ENCODE assay signal across 23 cellular contexts in the genomic region with DNA sequence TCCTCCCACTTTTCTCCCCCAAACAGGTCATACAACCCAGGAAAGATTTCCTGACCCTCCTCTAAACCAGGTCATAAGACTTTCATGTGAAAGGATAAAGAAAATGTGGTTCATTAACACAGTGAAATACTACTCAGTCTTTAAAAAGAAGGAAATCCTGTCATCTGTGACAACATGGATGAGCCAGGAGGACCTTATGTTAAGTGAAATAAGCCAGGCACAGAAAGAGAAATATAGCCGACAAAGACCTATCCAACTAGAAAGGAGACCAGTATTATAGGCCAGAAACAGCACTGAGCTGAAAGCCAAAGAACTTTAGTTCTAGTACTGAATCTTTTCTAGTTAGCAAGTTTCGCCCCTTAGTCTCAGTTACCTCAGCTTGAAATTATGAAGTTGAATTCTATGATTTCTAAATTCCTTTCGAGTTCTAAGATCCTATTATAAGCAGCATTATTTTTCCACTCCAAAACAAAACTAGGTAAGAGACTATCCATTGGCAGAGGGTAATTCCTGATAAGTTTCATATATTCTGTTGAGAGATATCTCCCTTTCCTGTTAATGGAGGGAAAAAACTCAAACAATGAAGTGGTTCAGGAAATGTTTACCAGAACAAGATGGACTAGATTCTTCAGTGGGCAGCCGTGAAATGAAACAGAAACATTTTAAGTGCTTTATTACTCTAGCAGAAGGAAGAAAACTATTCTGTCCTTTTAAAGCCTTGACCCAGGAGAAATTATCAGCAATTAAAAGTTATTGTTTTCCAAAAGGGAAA. TPM values are rescaled to one million over a fixed set of nuclear protein-coding genes. Genes with fewer than 3 reads are reported as not detected.
A peak's percentile ranks its signal among the peaks of the same experiment; 100 is the strongest.
DNase-seq lines count a peak whose midpoint lies in the region; TF ChIP-seq lines count a peak whose summit lies in the region.
"Had no signal": no experiment of that assay in that cellular context is flagged by ENCODE, and none has a peak within 500 bp of the region (broad histone marks: within the 10 kb centered on the region; RNA-seq: fewer than 3 reads in every experiment).

No MANE protein-coding gene starts in this region.

- H3K4ac ChIP-seq in mesendoderm (ENCODE audit: low read depth, low read length) = no peak overlapping the region

- H2BK15ac ChIP-seq in mesendoderm (replicated peaks; ENCODE audit: low read depth) = peak overlapping the region; percentile 19

- POLR2A ChIA-PET in A673 (lab: Charles Lee; ENCODE audit: low non-redundant PET) = no interaction called here

- peaks cover 27% of the 10 kb centered on the region for H3K4me1 ChIP-seq in A673 (ENCODE audit: insufficient read depth, low read length, poor library complexity, severe bottlenecking)
- H3K4me1 ChIP-seq in mesendoderm (ENCODE audit: control insufficient read depth, low read depth, low read length) = peaks cover 13% of the 10 kb centered on the region
- no peaks in the 10 kb centered on the region for H3K4me1 ChIP-seq in skeletal muscle tissue (ENCODE audit: control insufficient read depth in 3 of 3, insufficient read depth in 3 of 3, low read length in 3 of 3)

- no peak overlapping the region for H3K23ac ChIP-seq in mesendoderm (ENCODE audit: low read length)

- no peak overlapping the region for H3K4me2 ChIP-seq in mesendoderm (ENCODE audit: low read length)

- H4K8ac ChIP-seq in mesendoderm (ENCODE audit: low read depth, low read length) = no peak overlapping the region

- no CpG with 5 or more reads among the region's 4 CpGs for WGBS in mesendoderm (ENCODE audit: extremely low coverage, insufficient coverage, low lambda C conversion rate)

- H3K27me3 Mint-ChIP-seq in endothelial cell (ENCODE audit: unreplicated experiment) = no peaks in the 10 kb centered on the region

- H4K5ac ChIP-seq in mesendoderm (ENCODE audit: low read length) = no peak overlapping the region

- H3K27ac ChIP-seq in A673 (ENCODE audit: low read depth, low read length, poor library complexity, severe bottlenecking) = peak overlapping the region; percentile 64
- H3K27ac ChIP-seq in mesendoderm (ENCODE audit: low read depth, low read length) = no peak overlapping the region
- peak overlapping the region; percentile 54 for H3K27ac ChIP-seq in skeletal muscle tissue (ENCODE audit: low read depth, low read length)
- H3K27ac ChIP-seq: C4-2B, cardiac muscle cell, SJCRH30 had no signal

- DNase-seq in A673 (ENCODE audit: low spot score) = no peak
- DNase-seq in endothelial cell (ENCODE audit: low spot score) = no peak
- DNase-seq in mesendoderm = no peak
- no peak for DNase-seq in NCI-H2081 treated with DMSO at 0.1 percent for 48 hours (lab: John Stamatoyannopoulos, UW)
- DNase-seq in KG1 (lab: John Stamatoyannopoulos, UW) = no peak
- DNase-seq in amygdala (lab: John Stamatoyannopoulos, UW) = no peak
- no peak for DNase-seq in DMS53 (lab: John Stamatoyannopoulos, UW)
- DNase-seq: activated CD4-positive, alpha-beta T cell treated with anti-CD3 and anti-CD28 coated beads, Interleukin-2, amount 50 U/mL, for 1 hour; activated CD8-positive, alpha-beta memory T cell treated with anti-CD3 and anti-CD28 coated beads, Interleukin-2, amount 50 U/mL, for 4 hours; GDM1; NCI-H1417; NCI-H2171; NCI-H82; PC-3; retina; SJCRH30; T-helper 17 cell had no signal

- H3K36me3 ChIP-seq in A673 (ENCODE audit: insufficient read depth, low read length, poor library complexity, severe bottlenecking) = no peaks in the 10 kb centered on the region
- no peaks in the 10 kb centered on the region for H3K36me3 ChIP-seq in mesendoderm (ENCODE audit: control insufficient read depth, insufficient read depth, low read length)
- no peaks in the 10 kb centered on the region for H3K36me3 ChIP-seq in skeletal muscle tissue (ENCODE audit: control insufficient read depth in 3 of 3, insufficient read depth in 3 of 3, low read length in 3 of 3)
- H3K36me3 ChIP-seq: cardiac muscle cell, SJCRH30 had no signal

- H3K79me2 ChIP-seq in mesendoderm (ENCODE audit: control insufficient read depth, insufficient read depth, low read length) = no peaks in the 10 kb centered on the region

- H3K4me1 Mint-ChIP-seq in endothelial cell (ENCODE audit: unreplicated experiment) = peaks cover 33% of the 10 kb centered on the region
- H3K4me1 Mint-ChIP-seq: memory B cell; stimulated activated memory B cell treated with anti-CD40 and anti-IgM and Interleukin-4, amounts not matched to agents 10 μg/mL and 1 μg/mL and 100 μg/mL, for 72 hours; T-helper 17 cell had no signal

- H3K9me3 ChIP-seq in A673 (ENCODE audit: low read depth, low read length, poor library complexity, severe bottlenecking) (no peaks in the 10 kb centered on the region), skeletal muscle tissue (ENCODE audit: control insufficient read depth in 3 of 3, low read length in 3 of 3) (no peaks in the 10 kb centered on the region)

- no peak overlapping the region for H3K4me3 ChIP-seq in A673 (ENCODE audit: low read depth, low read length, poor library complexity, severe bottlenecking)
- H3K4me3 ChIP-seq in mesendoderm (ENCODE audit: low read length) = no peak overlapping the region
- no peak overlapping the region for H3K4me3 ChIP-seq in skeletal muscle tissue (ENCODE audit: low read length in 3 of 3)
- H3K4me3 ChIP-seq: cardiac muscle cell, GM12878, SJCRH30 had no signal

- H2AK5ac ChIP-seq in mesendoderm (ENCODE audit: low read length) = no peak overlapping the region

- BruUV-seq in A673 (replicated peaks; lab: Mats Ljungman, UMichigan) = no TSS peak

- H3K27me3 ChIP-seq in A673 (replicated peaks; ENCODE audit: insufficient read depth, low read depth, low read length, poor library complexity) = no peaks in the 10 kb centered on the region
- no peaks in the 10 kb centered on the region for H3K27me3 ChIP-seq in mesendoderm (ENCODE audit: insufficient read depth, low read length, poor library complexity)
- H3K27me3 ChIP-seq in skeletal muscle tissue (ENCODE audit: control insufficient read depth in 3 of 3, insufficient read depth in 3 of 3, low read length in 3 of 3) = no peaks in the 10 kb centered on the region
- H3K27me3 ChIP-seq: cardiac muscle cell, SJCRH30 had no signal

- TF ChIP-seq CTCF in A673 (conservative IDR thresholded peaks at IDR 0.05; ENCODE audit: low read depth, low read length) (no peak), endothelial cell (IDR thresholded peaks at IDR 0.05; ENCODE audit: unreplicated experiment) (no peak)

- intact Hi-C loops in A673 (cut with micrococcal nuclease; ENCODE audit: unreplicated experiment) = no loop called here

- no peaks in the 10 kb centered on the region for H3K79me1 ChIP-seq in mesendoderm (ENCODE audit: low read length)

- no peaks in the 10 kb centered on the region for H3K9me3 Mint-ChIP-seq in endothelial cell (ENCODE audit: unreplicated experiment)

- H3K27ac Mint-ChIP-seq in endothelial cell (ENCODE audit: unreplicated experiment) = peak overlapping the region; percentile 44
- H3K27ac Mint-ChIP-seq: memory B cell; stimulated activated memory B cell treated with anti-CD40 and anti-IgM and Interleukin-4, amounts not matched to agents 10 μg/mL and 1 μg/mL and 100 μg/mL, for 72 hours; T-helper 17 cell had no signal

- H3K4me3 Mint-ChIP-seq in endothelial cell (ENCODE audit: unreplicated experiment) = no peak overlapping the region
- H3K4me3 Mint-ChIP-seq: memory B cell; stimulated activated memory B cell treated with anti-CD40 and anti-IgM and Interleukin-4, amounts not matched to agents 10 μg/mL and 1 μg/mL and 100 μg/mL, for 72 hours; T-helper 17 cell had no signal

- CTCF ChIA-PET in A673 (lab: Charles Lee) = no interaction called here

- no peak overlapping the region for H3K18ac ChIP-seq in mesendoderm (ENCODE audit: low read length)

- H3K9ac ChIP-seq in mesendoderm (ENCODE audit: low read length) (no peak overlapping the region), skeletal muscle tissue (ENCODE audit: low read depth in 1 of 3, low read length in 3 of 3) (no peak overlapping the region)

- H3K56ac ChIP-seq in mesendoderm (ENCODE audit: low read length) = peak overlapping the region; percentile 28

- H3K36me3 Mint-ChIP-seq in endothelial cell (ENCODE audit: low read depth, unreplicated experiment) = no peaks in the 10 kb centered on the region
- H3K36me3 Mint-ChIP-seq: memory B cell; stimulated activated memory B cell treated with anti-CD40 and anti-IgM and Interleukin-4, amounts not matched to agents 10 μg/mL and 1 μg/mL and 100 μg/mL, for 72 hours had no signal

- no peak overlapping the region for H2BK120ac ChIP-seq in mesendoderm (ENCODE audit: low read depth, low read length)

- no peak overlapping the region for H2BK5ac ChIP-seq in mesendoderm (ENCODE audit: low read length)

RNA-seq across cellular contexts. Expression of gene GNA14, which starts 42.5 kb away (rescaled TPM):
- total RNA-seq in A673 (2021) (2.7 and 3.8 TPM in 2 replicates), endothelial cell (ENCODE audit: unreplicated experiment) (10.6 TPM), skeletal muscle tissue (3.7 TPM)
- 8.6 TPM for polyA plus RNA-seq in mesendoderm (2013, experiment 1 of 2)
- polyA plus RNA-seq in mesendoderm (2013, experiment 2 of 2) = 9.3 TPM
- total RNA-seq: SJCRH30, T-helper 17 cell had no signal
- polyA plus RNA-seq: GM12878 had no signal
